ENCODE assay signal across 8 cellular contexts in the genomic region with DNA sequence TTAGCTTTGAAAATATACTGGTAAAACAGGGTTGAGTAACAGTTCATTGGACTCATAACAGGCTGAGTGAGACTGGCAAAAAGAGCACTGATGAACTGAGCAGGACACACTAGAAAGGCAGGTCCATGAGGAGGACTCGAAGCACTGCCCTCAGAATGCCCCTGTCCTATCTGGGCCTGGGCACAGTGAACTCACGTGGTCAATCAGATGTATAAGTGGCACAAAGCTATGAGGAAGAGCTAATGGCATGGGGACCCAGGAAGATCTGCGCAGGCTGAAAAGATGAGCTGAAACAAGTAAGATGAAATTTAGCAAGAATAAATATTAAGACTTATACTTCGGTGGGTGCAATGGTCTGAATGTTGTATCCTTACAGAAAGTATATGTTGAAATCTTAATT. TPM values are rescaled to one million over a fixed set of nuclear protein-coding genes. Genes with fewer than 3 reads are reported as not detected.
"Had no signal": no experiment of that assay in that cellular context is flagged by ENCODE, and none has a peak within 500 bp of the region (broad histone marks: within the 10 kb centered on the region; RNA-seq: fewer than 3 reads in every experiment).

No MANE protein-coding gene starts in this region.

- H3K36me3 Mint-ChIP-seq: IgD-negative memory B cell had no signal

- H3K4me3 Mint-ChIP-seq: IgD-negative memory B cell had no signal

- H3K4me3 ChIP-seq: K562 had no signal

- ATAC-seq: HepG2, K562 had no signal

- H3K27ac ChIP-seq: HL-60, KMS-11 had no signal

- H3K4me1 Mint-ChIP-seq: IgD-negative memory B cell had no signal

- H3K27ac Mint-ChIP-seq: IgD-negative memory B cell had no signal

- DNase-seq: IMR-90, KBM-7, KG1 had no signal

RNA-seq across cellular contexts. Expression of a gene that starts 9.2 kb away (rescaled TPM):
- total RNA-seq: HepG2, K562 had no signal
